Comparison of ENCODE assay signal across 1 cellular context in genomic region chr22:38213319-38214247, GRCh38.
TF ChIP-seq lines count a peak whose summit lies in the region.

No MANE protein-coding gene starts in this region.

TF ChIP-seq in H1, 55 proteins besides CTCF, POLR2A, EP300 and RAD21 (continued from another document):
- TF ChIP-seq RXRA (IDR thresholded peaks at IDR 0.05; ENCODE audit: insufficient read depth, low read depth, low read length), result no peak
- TF ChIP-seq RFX5 (IDR thresholded peaks at IDR 0.05; ENCODE audit: borderline replicate concordance, low read depth, low read length), result no peak
- no peak for TF ChIP-seq GTF2F1 (IDR thresholded peaks at IDR 0.05; ENCODE audit: borderline replicate concordance, low read depth, low read length)
- TF ChIP-seq EGR1 (IDR thresholded peaks at IDR 0.05; ENCODE audit: borderline replicate concordance, low read depth, low read length), result no peak
- no peak for TF ChIP-seq CEBPB (IDR thresholded peaks at IDR 0.05; ENCODE audit: low read depth, low read length)
- TF ChIP-seq BACH1 (IDR thresholded peaks at IDR 0.05; ENCODE audit: low read length), result no peak
- no peak for TF ChIP-seq SIRT6 (IDR thresholded peaks at IDR 0.05; ENCODE audit: low read length)
- TF ChIP-seq E2F6 (IDR thresholded peaks at IDR 0.05), result no peak
- no peak for TF ChIP-seq SRF (IDR thresholded peaks at IDR 0.05; ENCODE audit: low read depth, low read length)
